1 cellular context compared by ENCODE assay signal in the genomic region with DNA sequence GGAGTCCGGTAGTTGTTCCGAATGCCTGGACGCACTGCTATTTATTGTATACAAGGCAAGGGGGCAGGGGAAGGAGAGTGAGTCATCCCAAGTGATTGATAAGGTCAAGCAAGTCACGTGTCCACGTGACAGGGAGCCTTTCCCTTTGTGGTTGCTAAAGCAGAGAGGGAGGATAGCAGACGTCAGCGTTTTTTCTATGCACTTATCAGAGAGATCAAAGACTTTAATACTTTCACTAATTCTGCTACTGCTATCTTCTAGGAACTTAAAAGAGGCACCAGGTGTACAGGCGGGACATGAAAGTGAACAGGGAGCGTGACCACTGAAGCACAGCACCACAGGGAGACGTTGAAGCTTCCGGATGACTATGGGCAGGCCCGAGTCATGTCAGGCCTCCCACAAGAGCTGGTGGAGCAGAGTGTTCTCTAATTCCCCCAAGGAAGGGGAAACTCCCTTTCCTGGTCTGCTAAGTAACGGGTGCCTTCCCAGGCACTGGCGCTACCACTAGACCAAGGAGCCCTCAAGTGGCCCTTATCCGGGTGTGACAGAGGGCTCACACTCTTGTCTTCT.
TF ChIP-seq lines count a peak whose summit lies in the region.
"Not testable (repeated sequence)": the region's sequence is repeated elsewhere in the genome, so short reads cannot be mapped to it uniquely, and the experiment has no call there.

No MANE protein-coding gene starts in this region.

TF ChIP-seq in K562, 482 proteins besides CTCF, POLR2A, EP300 and RAD21 (continued from another document):
- TF ChIP-seq, protein P1, sequence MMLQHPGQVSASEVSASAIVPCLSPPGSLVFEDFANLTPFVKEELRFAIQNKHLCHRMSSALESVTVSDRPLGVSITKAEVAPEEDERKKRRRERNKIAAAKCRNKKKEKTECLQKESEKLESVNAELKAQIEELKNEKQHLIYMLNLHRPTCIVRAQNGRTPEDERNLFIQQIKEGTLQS (IDR thresholded peaks at IDR 0.05), result peak; percentile 95
- TF ChIP-seq, protein P1 (CRISPR knock-in tag; conservative IDR thresholded peaks at IDR 0.05), result peak; percentile 94
- peak; percentile 87 for TF ChIP-seq TOE1 (IDR thresholded peaks at IDR 0.05; ENCODE audit: borderline replicate concordance)
- TF ChIP-seq TOE1 (CRISPR knock-in tag; IDR thresholded peaks at IDR 0.05; ENCODE audit: borderline replicate concordance, low read depth), result not testable (repeated sequence)
- peak; percentile 36; the same call in 1 of the 2 replicates for TF ChIP-seq CXXC5 (CRISPR knock-in tag; IDR thresholded peaks at IDR 0.05)
- peak; percentile 56; the same call in 1 of the 2 replicates for TF ChIP-seq CREM (IDR thresholded peaks at IDR 0.05; ENCODE audit: low read depth)
- peak; percentile 56; the same call in 1 of the 2 replicates for TF ChIP-seq NFE2 (IDR thresholded peaks at IDR 0.05; ENCODE audit: low read depth)
- TF ChIP-seq, protein P2, sequence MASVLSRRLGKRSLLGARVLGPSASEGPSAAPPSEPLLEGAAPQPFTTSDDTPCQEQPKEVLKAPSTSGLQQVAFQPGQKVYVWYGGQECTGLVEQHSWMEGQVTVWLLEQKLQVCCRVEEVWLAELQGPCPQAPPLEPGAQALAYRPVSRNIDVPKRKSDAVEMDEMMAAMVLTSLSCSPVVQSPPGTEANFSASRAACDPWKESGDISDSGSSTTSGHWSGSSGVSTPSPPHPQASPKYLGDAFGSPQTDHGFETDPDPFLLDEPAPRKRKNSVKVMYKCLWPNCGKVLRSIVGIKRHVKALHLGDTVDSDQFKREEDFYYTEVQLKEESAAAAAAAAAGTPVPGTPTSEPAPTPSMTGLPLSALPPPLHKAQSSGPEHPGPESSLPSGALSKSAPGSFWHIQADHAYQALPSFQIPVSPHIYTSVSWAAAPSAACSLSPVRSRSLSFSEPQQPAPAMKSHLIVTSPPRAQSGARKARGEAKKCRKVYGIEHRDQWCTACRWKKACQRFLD (CRISPR knock-in tag; IDR thresholded peaks at IDR 0.05), result peak; percentile 50; the same call in 1 of the 2 replicates
- peak; percentile 94 for TF ChIP-seq C11orf30 (IDR thresholded peaks at IDR 0.05; ENCODE audit: low read depth)
- TF ChIP-seq GABPB1 (CRISPR knock-in tag; IDR thresholded peaks at IDR 0.05), result peak; percentile 53; the same call in 1 of the 2 replicates
- TF ChIP-seq L3MBTL2 (IDR thresholded peaks at IDR 0.05), result 0 out of 2 replicates have a peak, but pooled peaks have one; percentile 56
- peak; percentile 54; the same call in 1 of the 2 replicates for TF ChIP-seq SMARCE1 (IDR thresholded peaks at IDR 0.05)
- TF ChIP-seq EP400 (IDR thresholded peaks at IDR 0.05), result 0 out of 2 replicates have a peak, but pooled peaks have one; percentile 31
- peak; percentile 98 for TF ChIP-seq BHLHE40 (IDR thresholded peaks at IDR 0.05; ENCODE audit: low read length)
- TF ChIP-seq, protein P3, sequence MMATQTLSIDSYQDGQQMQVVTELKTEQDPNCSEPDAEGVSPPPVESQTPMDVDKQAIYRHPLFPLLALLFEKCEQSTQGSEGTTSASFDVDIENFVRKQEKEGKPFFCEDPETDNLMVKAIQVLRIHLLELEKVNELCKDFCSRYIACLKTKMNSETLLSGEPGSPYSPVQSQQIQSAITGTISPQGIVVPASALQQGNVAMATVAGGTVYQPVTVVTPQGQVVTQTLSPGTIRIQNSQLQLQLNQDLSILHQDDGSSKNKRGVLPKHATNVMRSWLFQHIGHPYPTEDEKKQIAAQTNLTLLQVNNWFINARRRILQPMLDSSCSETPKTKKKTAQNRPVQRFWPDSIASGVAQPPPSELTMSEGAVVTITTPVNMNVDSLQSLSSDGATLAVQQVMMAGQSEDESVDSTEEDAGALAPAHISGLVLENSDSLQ (IDR thresholded peaks at IDR 0.05), result peak; percentile 76
- peak; percentile 58; the same call in 1 of the 2 replicates for TF ChIP-seq SMARCA4 (IDR thresholded peaks at IDR 0.05)
- 0 out of 2 replicates have a peak, but pooled peaks have one; percentile 12 for TF ChIP-seq CTBP1 (IDR thresholded peaks at IDR 0.05; ENCODE audit: borderline replicate concordance)
- TF ChIP-seq, protein P4, sequence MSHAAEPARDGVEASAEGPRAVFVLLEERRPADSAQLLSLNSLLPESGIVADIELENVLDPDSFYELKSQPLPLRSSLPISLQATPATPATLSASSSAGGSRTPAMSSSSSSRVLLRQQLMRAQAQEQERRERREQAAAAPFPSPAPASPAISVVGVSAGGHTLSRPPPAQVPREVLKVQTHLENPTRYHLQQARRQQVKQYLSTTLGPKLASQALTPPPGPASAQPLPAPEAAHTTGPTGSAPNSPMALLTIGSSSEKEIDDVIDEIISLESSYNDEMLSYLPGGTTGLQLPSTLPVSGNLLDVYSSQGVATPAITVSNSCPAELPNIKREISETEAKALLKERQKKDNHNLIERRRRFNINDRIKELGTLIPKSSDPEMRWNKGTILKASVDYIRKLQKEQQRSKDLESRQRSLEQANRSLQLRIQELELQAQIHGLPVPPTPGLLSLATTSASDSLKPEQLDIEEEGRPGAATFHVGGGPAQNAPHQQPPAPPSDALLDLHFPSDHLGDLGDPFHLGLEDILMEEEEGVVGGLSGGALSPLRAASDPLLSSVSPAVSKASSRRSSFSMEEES (CRISPR knock-in tag; IDR thresholded peaks at IDR 0.05), result peak; percentile 69
- TF ChIP-seq FOSL1 (tag; conservative IDR thresholded peaks at IDR 0.05), result peak; percentile 97
- TF ChIP-seq MEIS2 (IDR thresholded peaks at IDR 0.05; ENCODE audit: partially characterized antibody), result peak; percentile 74
- peak; percentile 37; the same call in 1 of the 2 replicates for TF ChIP-seq ZNF384 (IDR thresholded peaks at IDR 0.05; ENCODE audit: low read depth, low read length)
- peak; percentile 88; the same call in 1 of the 2 replicates for TF ChIP-seq TCF7 (IDR thresholded peaks at IDR 0.05; ENCODE audit: borderline replicate concordance)
- TF ChIP-seq MAFG (tag; conservative IDR thresholded peaks at IDR 0.05), result peak; percentile 89
- TF ChIP-seq, protein P5, sequence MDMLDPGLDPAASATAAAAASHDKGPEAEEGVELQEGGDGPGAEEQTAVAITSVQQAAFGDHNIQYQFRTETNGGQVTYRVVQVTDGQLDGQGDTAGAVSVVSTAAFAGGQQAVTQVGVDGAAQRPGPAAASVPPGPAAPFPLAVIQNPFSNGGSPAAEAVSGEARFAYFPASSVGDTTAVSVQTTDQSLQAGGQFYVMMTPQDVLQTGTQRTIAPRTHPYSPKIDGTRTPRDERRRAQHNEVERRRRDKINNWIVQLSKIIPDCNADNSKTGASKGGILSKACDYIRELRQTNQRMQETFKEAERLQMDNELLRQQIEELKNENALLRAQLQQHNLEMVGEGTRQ (CRISPR knock-in tag; IDR thresholded peaks at IDR 0.05), result peak; percentile 84
- TF ChIP-seq, protein P6, sequence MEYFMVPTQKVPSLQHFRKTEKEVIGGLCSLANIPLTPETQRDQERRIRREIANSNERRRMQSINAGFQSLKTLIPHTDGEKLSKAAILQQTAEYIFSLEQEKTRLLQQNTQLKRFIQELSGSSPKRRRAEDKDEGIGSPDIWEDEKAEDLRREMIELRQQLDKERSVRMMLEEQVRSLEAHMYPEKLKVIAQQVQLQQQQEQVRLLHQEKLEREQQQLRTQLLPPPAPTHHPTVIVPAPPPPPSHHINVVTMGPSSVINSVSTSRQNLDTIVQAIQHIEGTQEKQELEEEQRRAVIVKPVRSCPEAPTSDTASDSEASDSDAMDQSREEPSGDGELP (CRISPR knock-in tag; IDR thresholded peaks at IDR 0.05; ENCODE audit: borderline replicate concordance), result 0 out of 2 replicates have a peak, but pooled peaks have one; percentile 25
- TF ChIP-seq ZNF584 (CRISPR knock-in tag; IDR thresholded peaks at IDR 0.05; ENCODE audit: low read depth), result 0 out of 2 replicates have a peak, but pooled peaks have one; percentile 50
- 0 out of 2 replicates have a peak, but pooled peaks have one; percentile 42 for TF ChIP-seq ZNF644 (tag; IDR thresholded peaks at IDR 0.05; ENCODE audit: low read depth)
